18 cellular contexts compared by ENCODE assay signal in genomic region chr14:51189600-51190376, GRCh38. TPM values are rescaled to one million over a fixed set of nuclear protein-coding genes. Genes with fewer than 3 reads are reported as not detected.
DNase-seq lines count a peak whose midpoint lies in the region; ATAC-seq, FAIRE-seq and TF ChIP-seq lines count a peak whose summit lies in the region.
"Had no signal": no experiment of that assay in that cellular context is flagged by ENCODE, and none has a peak within 500 bp of the region (broad histone marks: within the 10 kb centered on the region; RNA-seq: fewer than 3 reads in every experiment).

No MANE protein-coding gene starts in this region.

- CTCF ChIA-PET in HEK293T (lab: Yijun Ruan, JAX), result no interaction called here
- CTCF ChIA-PET in HepG2 (lab: Yijun Ruan, JAX; ENCODE audit: low intra/inter-chr PET ratio, low total read pairs), result no interaction called here

- POLR2A ChIA-PET in HEK293T (lab: Yijun Ruan, JAX) (no interaction called here), HepG2 (lab: Yijun Ruan, JAX) (no interaction called here)

- H3K36me3 ChIP-seq in OCI-LY3 (replicated peaks; ENCODE audit: low read depth, low read length) (peaks cover 2% of the 10 kb centered on the region), astrocyte (ENCODE audit: insufficient read depth, low read length) (no peaks in the 10 kb centered on the region), HepG2 (replicated peaks in 1 of 2; ENCODE audit: control insufficient read depth in 1 of 2, insufficient read depth in 2 of 2, low read length in 2 of 2) (no peaks in the 10 kb centered on the region)
- H3K36me3 ChIP-seq: HAP-1 had no signal

- ATAC-seq in left colon (peak; percentile 99), HepG2 (no peak), GM18907 (IDR thresholded peaks at IDR 0.05; ENCODE audit: unreplicated experiment) (no peak), GM18867 (IDR thresholded peaks at IDR 0.05; ENCODE audit: unreplicated experiment) (no peak)
- ATAC-seq: CD8-positive, alpha-beta T cell had no signal

- TF ChIP-seq CTCF in OCI-LY3 (IDR thresholded peaks at IDR 0.05; ENCODE audit: low read depth, low read length) (no peak), astrocyte (IDR thresholded peaks at IDR 0.05; ENCODE audit: insufficient read depth, low read depth, low read length) (no peak), HepG2 (CRISPR knock-in tag; IDR thresholded peaks at IDR 0.05) (no peak)

- H3K9me3 ChIP-seq in OCI-LY3 (ENCODE audit: insufficient read depth, low read length), result peaks cover 6% of the 10 kb centered on the region; the same call in 1 of the 2 replicates
- no peaks in the 10 kb centered on the region for H3K9me3 ChIP-seq in astrocyte (ENCODE audit: insufficient read depth, low read depth, low read length)
- no peaks in the 10 kb centered on the region for H3K9me3 ChIP-seq in HepG2 (ENCODE audit: low read length)
- H3K9me3 ChIP-seq: Caco-2, HAP-1 had no signal

- no peak for DNase-seq in HEK293T (ENCODE audit: extremely low spot score)
- DNase-seq in astrocyte (ENCODE audit: low read depth), result no peak
- no peak for DNase-seq in left colon
- no peak for DNase-seq in HepG2 (ENCODE audit: low spot score)
- no peak for DNase-seq in HuH-7 (ENCODE audit: low spot score)
- DNase-seq: C1 segment of cervical spinal cord; Caco-2; CD4-positive, CD25-positive, alpha-beta regulatory T cell; CD8-positive, alpha-beta T cell; DMS153; DND-41; GOT3 had no signal

- H3K36me3 Mint-ChIP-seq in astrocyte (ENCODE audit: low read depth, unreplicated experiment), result no peaks in the 10 kb centered on the region
- H3K36me3 Mint-ChIP-seq: CD8-positive, alpha-beta T cell had no signal

- H3K4me2 ChIP-seq in OCI-LY3 (ENCODE audit: low read length) (peak overlapping the region; percentile 25), astrocyte (ENCODE audit: low read length) (no peak overlapping the region), HepG2 (ENCODE audit: low read depth, low read length) (no peak overlapping the region)

- TF ChIP-seq EP300 in HepG2 (IDR thresholded peaks at IDR 0.05; ENCODE audit: low read depth in 2 of 2, low read length in 2 of 2) (no peak), HepG2 (CRISPR knock-in tag; IDR thresholded peaks at IDR 0.05; ENCODE audit: borderline replicate concordance) (no peak)

- TF ChIP-seq POLR2A in HepG2 (IDR thresholded peaks at IDR 0.05; ENCODE audit: insufficient read depth in 1 of 2, low read depth in 2 of 2, low read length in 2 of 2), result no peak

- H3K4me3 Mint-ChIP-seq in astrocyte (ENCODE audit: unreplicated experiment), result no peak overlapping the region
- H3K4me3 Mint-ChIP-seq: CD4-positive, CD25-positive, alpha-beta regulatory T cell; CD8-positive, alpha-beta T cell had no signal

- FAIRE-seq in astrocyte (lab: Jason Lieb, UNC) (peak; percentile 41), HepG2 (lab: Jason Lieb, UNC) (no peak)
- FAIRE-seq: G401.6, H54 had no signal

- H3K27ac Mint-ChIP-seq in astrocyte (ENCODE audit: unreplicated experiment), result no peak overlapping the region
- H3K27ac Mint-ChIP-seq: CD4-positive, CD25-positive, alpha-beta regulatory T cell; CD8-positive, alpha-beta T cell had no signal

- H3K27me3 Mint-ChIP-seq in astrocyte (ENCODE audit: low read depth, unreplicated experiment), result no peaks in the 10 kb centered on the region

- no peaks in the 10 kb centered on the region for H3K9me3 Mint-ChIP-seq in astrocyte (ENCODE audit: unreplicated experiment)
- H3K9me3 Mint-ChIP-seq: CD4-positive, CD25-positive, alpha-beta regulatory T cell; CD8-positive, alpha-beta T cell had no signal

- H3K4me1 Mint-ChIP-seq in astrocyte (ENCODE audit: low read depth, unreplicated experiment), result no peaks in the 10 kb centered on the region

- 23% methylated on average over 4 of the region's 4 CpGs for WGBS in HepG2 (ENCODE audit: low lambda C conversion rate)

- in situ Hi-C loops in HepG2 (cut with HindIII; ENCODE audit: extremely low pct_ligation_motif_present, low pct_unique_long_range_greater_than_20kb), result no loop called here

- no TSS peak for BruUV-seq in HepG2 (replicated peaks; lab: Mats Ljungman, UMichigan)

- H3K27me3 ChIP-seq in OCI-LY3 (ENCODE audit: low read depth, low read length) (no peaks in the 10 kb centered on the region), astrocyte (ENCODE audit: insufficient read depth, low read length) (no peaks in the 10 kb centered on the region), HepG2 (ENCODE audit: control insufficient read depth in 1 of 2, insufficient read depth in 2 of 2, low read length in 2 of 2) (no peaks in the 10 kb centered on the region)

- H3K27ac ChIP-seq in OCI-LY3 (ENCODE audit: low read length) (no peak overlapping the region), astrocyte (ENCODE audit: low read depth, low read length) (no peak overlapping the region), HepG2 (ENCODE audit: extremely low read length, insufficient read depth, low read length) (no peak overlapping the region)

- H3K79me2 ChIP-seq in OCI-LY3 (ENCODE audit: low read length) (no peaks in the 10 kb centered on the region), astrocyte (ENCODE audit: insufficient read depth, low read length) (no peaks in the 10 kb centered on the region), HepG2 (ENCODE audit: insufficient read depth, low read length) (no peaks in the 10 kb centered on the region)

- H3K4me1 ChIP-seq in OCI-LY3 (ENCODE audit: low read length) (peaks cover 25% of the 10 kb centered on the region), astrocyte (ENCODE audit: insufficient read depth, low read length) (no peaks in the 10 kb centered on the region), HepG2 (ENCODE audit: insufficient read depth, low read length) (no peaks in the 10 kb centered on the region)
- H3K4me1 ChIP-seq: Caco-2, HAP-1 had no signal

- no peak for TF ChIP-seq RAD21 in HepG2 (CRISPR knock-in tag; IDR thresholded peaks at IDR 0.05)

- no peak overlapping the region for H3K9ac ChIP-seq in OCI-LY3 (ENCODE audit: low read length)
- no peak overlapping the region for H3K9ac ChIP-seq in astrocyte (ENCODE audit: low read length)
- no peak overlapping the region for H3K9ac ChIP-seq in HepG2 (ENCODE audit: insufficient read depth, low read depth, low read length)

- intact Hi-C loops in left colon (cut with DNase I, micrococcal nuclease), result no loop called here
- intact Hi-C loops in HepG2 (cut with micrococcal nuclease; ENCODE audit: unreplicated experiment), result no loop called here

- H2AFZ ChIP-seq in OCI-LY3 (ENCODE audit: low read depth, low read length) (no peak overlapping the region), astrocyte (ENCODE audit: low read depth, low read length) (no peak overlapping the region), HepG2 (ENCODE audit: low read length) (no peak overlapping the region)

- no peaks in the 10 kb centered on the region for H4K20me1 ChIP-seq in OCI-LY3 (ENCODE audit: insufficient read depth, low read length)
- no peaks in the 10 kb centered on the region for H4K20me1 ChIP-seq in astrocyte (ENCODE audit: insufficient read depth, low read length)
- H4K20me1 ChIP-seq in HepG2 (ENCODE audit: insufficient read depth, low read length), result no peaks in the 10 kb centered on the region

- H3K4me3 ChIP-seq in OCI-LY3 (ENCODE audit: low read length) (no peak overlapping the region), astrocyte (ENCODE audit: insufficient read depth, low read depth, low read length) (no peak overlapping the region), HepG2 (replicated peaks in 1 of 3; ENCODE audit: insufficient read depth in 1 of 3, low read depth in 2 of 3, low read length in 3 of 3) (no peak overlapping the region)
- H3K4me3 ChIP-seq: HAP-1 had no signal

TF ChIP-seq in HEK293T, 16 proteins besides CTCF, POLR2A, EP300 and RAD21 (continues in another document):
- TF ChIP-seq L3MBTL2 (conservative IDR thresholded peaks at IDR 0.05), result no peak
- TF ChIP-seq ELF4 (IDR thresholded peaks at IDR 0.05), result no peak
- no peak for TF ChIP-seq NFRKB (IDR thresholded peaks at IDR 0.05)

TF ChIP-seq in HepG2, 621 proteins besides CTCF, POLR2A, EP300 and RAD21 (continues in another document):
- no peak for TF ChIP-seq BRF2 (CRISPR knock-in tag; IDR thresholded peaks at IDR 0.05)
- TF ChIP-seq ZNF12 (CRISPR knock-in tag; IDR thresholded peaks at IDR 0.05), result no peak
- TF ChIP-seq DMAP1 (CRISPR knock-in tag; IDR thresholded peaks at IDR 0.05), result no peak
- TF ChIP-seq GFI1 (CRISPR knock-in tag; IDR thresholded peaks at IDR 0.05; ENCODE audit: borderline replicate concordance), result no peak
- TF ChIP-seq ZNF703 (CRISPR knock-in tag; IDR thresholded peaks at IDR 0.05; ENCODE audit: borderline replicate concordance), result no peak

RNA-seq across cellular contexts. Expression of gene TMX1, which starts 50.3 kb away (rescaled TPM):
- 56.2 and 59.1 TPM in 2 replicates for total RNA-seq in astrocyte
- 10 to 100 TPM; 39.6 to 40.5 TPM for total RNA-seq in left colon
- total RNA-seq in HepG2 (2016; rRNA removed; fragmentation: Illumina TruSeq; extraction: Trizol), result 32.5 and 56.8 TPM in 2 replicates
- total RNA-seq in HepG2 (2016; cell fraction: cytosol; rRNA removed; fragmentation: Illumina TruSeq; extraction: Trizol; ENCODE audit: low read depth), result 5.9 and 6.6 TPM in 2 replicates
- total RNA-seq in HepG2 (2016; cell fraction: insoluble cytoplasmic fraction; rRNA removed; fragmentation: Illumina TruSeq; extraction: Trizol), result 32.1 and 53.5 TPM in 2 replicates
- 10.2 and 12.2 TPM in 2 replicates for total RNA-seq in HepG2 (2016; cell fraction: membrane; rRNA removed; fragmentation: Illumina TruSeq; extraction: Trizol)
- total RNA-seq in HepG2 (2016; cell fraction: nucleus; rRNA removed; fragmentation: Illumina TruSeq; extraction: Trizol), result 51.5 and 56.3 TPM in 2 replicates
- polyA plus RNA-seq in HepG2 (2011; rRNA removed), result 19.2 and 23.0 TPM in 2 replicates
- polyA plus RNA-seq in HepG2 (2011; cell fraction: cytosol; rRNA removed), result 13.3 and 19.4 TPM in 2 replicates
- 5.7 and 8.3 TPM in 2 replicates for polyA plus RNA-seq in HepG2 (2011; cell fraction: nucleus; rRNA removed)
- polyA plus RNA-seq in HepG2 (2012), result 32.5 and 34.9 TPM in 2 replicates
- polyA plus RNA-seq in HepG2 (2016; cell fraction: cytosol; fragmentation: Illumina TruSeq; extraction: Trizol; ENCODE audit: low read depth), result 1.8 and 2.1 TPM in 2 replicates
- 26.9 and 32.0 TPM in 2 replicates for polyA plus RNA-seq in HepG2 (2016; cell fraction: insoluble cytoplasmic fraction; fragmentation: Illumina TruSeq; extraction: Trizol; ENCODE audit: low read depth)
- 5.0 and 5.1 TPM in 2 replicates for polyA plus RNA-seq in HepG2 (2016; cell fraction: membrane; fragmentation: Illumina TruSeq; extraction: Trizol; ENCODE audit: low read depth)
- polyA plus RNA-seq in HepG2 (2016; cell fraction: nucleus; fragmentation: Illumina TruSeq; extraction: Trizol; ENCODE audit: insufficient read depth, low read depth), result 56.6 and 62.3 TPM in 2 replicates
- 24.2 and 31.8 TPM in 2 replicates for polyA minus RNA-seq in HepG2 (2011; rRNA and poly(A)+ RNA removed; ENCODE audit: low replicate concordance)
- polyA minus RNA-seq in HepG2 (2011; cell fraction: cytosol; rRNA and poly(A)+ RNA removed), result 24.0 and 24.4 TPM in 2 replicates
- 41.6 and 41.8 TPM in 2 replicates for polyA minus RNA-seq in HepG2 (2011; cell fraction: nucleus; rRNA and poly(A)+ RNA removed)
